17 cellular contexts compared by ENCODE assay signal in the genomic region with DNA sequence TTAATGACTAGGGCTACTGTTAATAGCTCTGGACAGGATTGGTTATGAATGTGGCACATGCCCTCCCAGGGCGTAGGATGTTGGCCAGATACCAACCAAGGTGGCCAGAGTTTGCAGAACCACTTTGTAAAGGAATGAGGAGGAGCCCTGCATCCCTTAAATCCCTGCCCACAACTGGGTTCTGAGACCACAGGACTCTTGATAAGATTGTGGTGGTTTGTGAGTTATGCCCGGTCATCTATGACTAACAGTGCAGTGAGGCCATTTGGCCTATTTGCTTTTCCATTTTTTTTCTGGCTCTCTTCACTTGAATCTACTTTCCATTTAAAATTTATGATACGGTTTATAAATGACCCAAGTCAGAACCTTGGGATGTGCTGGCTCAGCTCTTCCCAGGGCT.
A peak's percentile ranks its signal among the peaks of the same experiment; 100 is the strongest.
DNase-seq lines count a peak whose midpoint lies in the region; ATAC-seq, FAIRE-seq and TF ChIP-seq lines count a peak whose summit lies in the region.
"Had no signal": no experiment of that assay in that cellular context is flagged by ENCODE, and none has a peak within 500 bp of the region (broad histone marks: within the 10 kb centered on the region; RNA-seq: fewer than 3 reads in every experiment).

No MANE protein-coding gene starts in this region.

- H3F3A ChIP-seq in PC-9 (ENCODE audit: insufficient read depth, low read depth) = peaks cover 40% of the 10 kb centered on the region

- H3K27me3 Mint-ChIP-seq in CD14-positive monocyte (ENCODE audit: low read depth in 3 of 3) = peaks cover 0 to 2% (median 0%) of the 10 kb centered on the region in 3 donors
- peaks cover 4% of the 10 kb centered on the region for H3K27me3 Mint-ChIP-seq in activated CD8-positive, alpha-beta memory T cell treated with anti-CD3 and anti-CD28 coated beads, Interleukin-2, amount 10 ng/mL, durations not matched to agents 7 days and 5 days
- H3K27me3 Mint-ChIP-seq: activated CD4-positive, alpha-beta T cell treated with anti-CD3 and anti-CD28 coated beads for 36 hours; stimulated activated naive B cell treated with anti-CD40 and anti-IgM and Interleukin-4, amounts not matched to agents 10 μg/mL and 1 μg/mL and 100 μg/mL, for 72 hours had no signal

- H3K27ac Mint-ChIP-seq in CD14-positive monocyte = no peak overlapping the region
- no peak overlapping the region for H3K27ac Mint-ChIP-seq in activated CD8-positive, alpha-beta memory T cell treated with anti-CD3 and anti-CD28 coated beads, Interleukin-2, amount 10 ng/mL, durations not matched to agents 7 days and 5 days
- H3K27ac Mint-ChIP-seq: activated CD4-positive, alpha-beta T cell treated with anti-CD3 and anti-CD28 coated beads for 36 hours; stimulated activated naive B cell treated with anti-CD40 and anti-IgM and Interleukin-4, amounts not matched to agents 10 μg/mL and 1 μg/mL and 100 μg/mL, for 72 hours had no signal

- no peaks in the 10 kb centered on the region for H3K9me3 ChIP-seq in PC-9 (ENCODE audit: insufficient read depth, low read depth)
- H3K9me3 ChIP-seq: neutrophil had no signal

- H3K4me3 ChIP-seq in PC-9 = no peak overlapping the region
- H3K4me3 ChIP-seq in bronchial epithelial cell (ENCODE audit: low read depth, low read length) = no peak overlapping the region

- H3K9me3 Mint-ChIP-seq in CD14-positive monocyte = peaks cover 0 to 4% (median 0%) of the 10 kb centered on the region in 7 donors
- no peaks in the 10 kb centered on the region for H3K9me3 Mint-ChIP-seq in activated CD8-positive, alpha-beta memory T cell treated with anti-CD3 and anti-CD28 coated beads, Interleukin-2, amount 10 ng/mL, durations not matched to agents 7 days and 5 days (ENCODE audit: low read depth)
- H3K9me3 Mint-ChIP-seq: stimulated activated naive B cell treated with anti-CD40 and anti-IgM and Interleukin-4, amounts not matched to agents 10 μg/mL and 1 μg/mL and 100 μg/mL, for 72 hours had no signal

- intact Hi-C loops in PC-9 (cut with micrococcal nuclease; ENCODE audit: unreplicated experiment) (loop anchor here (1.0 to 2.0 kb wide), 2 partner anchors 19 to 46 kb away; no protein-coding TSS in a partner anchor), CD14-positive monocyte (cut with micrococcal nuclease) (loop anchor here in 1 of 2 donors (5.0 kb wide), 1 partner anchor 154 kb away; no protein-coding TSS in a partner anchor)

- no peak for ATAC-seq in HG03432 (IDR thresholded peaks at IDR 0.05; ENCODE audit: unreplicated experiment)
- no peak for ATAC-seq in HG02642 (IDR thresholded peaks at IDR 0.05; ENCODE audit: poor library complexity, unreplicated experiment)
- ATAC-seq in activated CD8-positive, alpha-beta memory T cell treated with anti-CD3 and anti-CD28 coated beads, Interleukin-2, amount 10 ng/mL, durations not matched to agents 7 days and 5 days = no peak
- ATAC-seq: activated CD4-positive, alpha-beta T cell treated with anti-CD3 and anti-CD28 coated beads for 36 hours; left ventricle myocardium superior; stimulated activated naive B cell treated with anti-CD40 and anti-IgM and Interleukin-4, amounts not matched to agents 10 μg/mL and 1 μg/mL and 100 μg/mL, for 72 hours had no signal

- H3K36me3 ChIP-seq in PC-9 (ENCODE audit: low read depth) (no peaks in the 10 kb centered on the region), bronchial epithelial cell (ENCODE audit: control insufficient read depth, insufficient read depth, low read length) (no peaks in the 10 kb centered on the region)
- H3K36me3 ChIP-seq: neutrophil had no signal

- H3K4me2 ChIP-seq in PC-9 = peak overlapping the region; percentile 59

- H3K36me3 Mint-ChIP-seq in CD14-positive monocyte = peaks cover 5 to 8% of the 10 kb centered on the region in 2 donors
- H3K36me3 Mint-ChIP-seq in activated CD8-positive, alpha-beta memory T cell treated with anti-CD3 and anti-CD28 coated beads, Interleukin-2, amount 10 ng/mL, durations not matched to agents 7 days and 5 days = no peaks in the 10 kb centered on the region

- DNase-seq in EH (ENCODE audit: low read depth) (peak; percentile 87), PC-9 (peak; percentile 89 to 98), bronchial epithelial cell (ENCODE audit: low read depth) (peak; percentile 89), non-pigmented ciliary epithelial cell (ENCODE audit: low read depth) (peak; percentile 82), CD14-positive monocyte (ENCODE audit: low spot score) (no peak)
- DNase-seq in activated CD8-positive, alpha-beta memory T cell treated with anti-CD3 and anti-CD28 coated beads, Interleukin-2, amount 10 ng/mL, durations not matched to agents 7 days and 5 days = no peak
- DNase-seq: activated CD4-positive, alpha-beta T cell treated with anti-CD3 and anti-CD28 coated beads for 36 hours; activated gamma-delta T cell; left ventricle myocardium superior; NCI-H1092; NCI-H446; SIG-M5; stimulated activated naive B cell treated with anti-CD40 and anti-IgM and Interleukin-4, amounts not matched to agents 10 μg/mL and 1 μg/mL and 100 μg/mL, for 72 hours had no signal

- H3K27ac ChIP-seq in PC-9 = peak overlapping the region; percentile 39
- H3K27ac ChIP-seq: neutrophil had no signal

- no TSS peak for BruUV-seq in PC-9 (replicated peaks; lab: Mats Ljungman, UMichigan)

- FAIRE-seq in bronchial epithelial cell (lab: Jason Lieb, UNC) = no peak
- FAIRE-seq: GM19239 had no signal

- no peaks in the 10 kb centered on the region for H3K27me3 ChIP-seq in PC-9 (ENCODE audit: insufficient read depth, low read depth)
- H3K27me3 ChIP-seq in bronchial epithelial cell (ENCODE audit: control insufficient read depth, insufficient read depth, low read length) = peaks cover 2% of the 10 kb centered on the region
- H3K27me3 ChIP-seq: neutrophil had no signal

- POLR2A ChIA-PET in PC-9 (lab: Charles Lee; ENCODE audit: unreplicated experiment) = interaction anchor here (0.6 to 1.0 kb wide), 4 partner anchors 10 to 225 kb away, joined by 3 to 9 read pairs (median 6); no protein-coding TSS in a partner anchor

- peaks cover 12% of the 10 kb centered on the region; the same call in 1 of the 2 replicates for H3K79me2 ChIP-seq in PC-9 (ENCODE audit: low read depth)

- no peak overlapping the region for H3K4me3 Mint-ChIP-seq in CD14-positive monocyte
- no peak overlapping the region for H3K4me3 Mint-ChIP-seq in activated CD8-positive, alpha-beta memory T cell treated with anti-CD3 and anti-CD28 coated beads, Interleukin-2, amount 10 ng/mL, durations not matched to agents 7 days and 5 days
- H3K4me3 Mint-ChIP-seq: activated CD4-positive, alpha-beta T cell treated with anti-CD3 and anti-CD28 coated beads for 36 hours; stimulated activated naive B cell treated with anti-CD40 and anti-IgM and Interleukin-4, amounts not matched to agents 10 μg/mL and 1 μg/mL and 100 μg/mL, for 72 hours had no signal

- H3K4me1 ChIP-seq in PC-9 (replicated peaks; ENCODE audit: insufficient read depth) = peaks cover 44% of the 10 kb centered on the region

- no peaks in the 10 kb centered on the region for H3K9me2 ChIP-seq in PC-9 (ENCODE audit: insufficient read depth)

- H2AFZ ChIP-seq in PC-9 = no peak overlapping the region

- peaks cover 17% of the 10 kb centered on the region for H4K20me1 ChIP-seq in PC-9 (ENCODE audit: insufficient read depth)

- TF ChIP-seq CTCF in PC-9 (conservative IDR thresholded peaks at IDR 0.05) = no peak
- no peak for TF ChIP-seq CTCF in bronchial epithelial cell (IDR thresholded peaks at IDR 0.05; ENCODE audit: insufficient read depth, low read length, severe bottlenecking)
- no peak for TF ChIP-seq CTCF in CD14-positive monocyte (IDR thresholded peaks at IDR 0.05)

- CTCF ChIA-PET in PC-9 (lab: Charles Lee) = interaction anchor here (0.6 to 1.5 kb wide), 5 partner anchors 11 to 303 kb away, joined by 3 to 4 read pairs (median 3); no protein-coding TSS in a partner anchor
- CTCF ChIA-PET in activated CD8-positive, alpha-beta memory T cell treated with anti-CD3 and anti-CD28 coated beads, Interleukin-2, amount 10 ng/mL, durations not matched to agents 7 days and 5 days (lab: Charles Lee) = interaction anchor here (1.4 kb wide), 1 partner anchor 10 kb away, joined by 3 read pairs; no protein-coding TSS in a partner anchor

- H3K4me1 Mint-ChIP-seq in CD14-positive monocyte = peaks cover 7% of the 10 kb centered on the region
- H3K4me1 Mint-ChIP-seq in activated CD8-positive, alpha-beta memory T cell treated with anti-CD3 and anti-CD28 coated beads, Interleukin-2, amount 10 ng/mL, durations not matched to agents 7 days and 5 days = peaks cover under 1% of the 10 kb centered on the region
- H3K4me1 Mint-ChIP-seq: activated CD4-positive, alpha-beta T cell treated with anti-CD3 and anti-CD28 coated beads for 36 hours had no signal

Comparison
In these comparisons a context has a peak if more than half of its experiments do, and no peak if none do; other contexts are left out.
1. DNase-seq: peak in EH (single experiment), PC-9 (2 of 2), bronchial epithelial cell (single experiment) and non-pigmented ciliary epithelial cell (single experiment); none in CD14-positive monocyte (single experiment) and activated CD8-positive, alpha-beta memory T cell treated with anti-CD3 and anti-CD28 coated beads, Interleukin-2, amount 10 ng/mL, durations not matched to agents 7 days and 5 days (single experiment).